1 cellular context compared by ENCODE assay signal in genomic region chr9:35812025-35812602, GRCh38.
TF ChIP-seq lines count a peak whose summit lies in the region.

SPAG8 (minus strand) TSS chr9:35812262; CDS start chr9:35812147, 115 bp downstream.

TF ChIP-seq in HepG2, 621 proteins besides CTCF, POLR2A, EP300 and RAD21 (continued from another document and continues in another):
- TF ChIP-seq, protein P1, sequence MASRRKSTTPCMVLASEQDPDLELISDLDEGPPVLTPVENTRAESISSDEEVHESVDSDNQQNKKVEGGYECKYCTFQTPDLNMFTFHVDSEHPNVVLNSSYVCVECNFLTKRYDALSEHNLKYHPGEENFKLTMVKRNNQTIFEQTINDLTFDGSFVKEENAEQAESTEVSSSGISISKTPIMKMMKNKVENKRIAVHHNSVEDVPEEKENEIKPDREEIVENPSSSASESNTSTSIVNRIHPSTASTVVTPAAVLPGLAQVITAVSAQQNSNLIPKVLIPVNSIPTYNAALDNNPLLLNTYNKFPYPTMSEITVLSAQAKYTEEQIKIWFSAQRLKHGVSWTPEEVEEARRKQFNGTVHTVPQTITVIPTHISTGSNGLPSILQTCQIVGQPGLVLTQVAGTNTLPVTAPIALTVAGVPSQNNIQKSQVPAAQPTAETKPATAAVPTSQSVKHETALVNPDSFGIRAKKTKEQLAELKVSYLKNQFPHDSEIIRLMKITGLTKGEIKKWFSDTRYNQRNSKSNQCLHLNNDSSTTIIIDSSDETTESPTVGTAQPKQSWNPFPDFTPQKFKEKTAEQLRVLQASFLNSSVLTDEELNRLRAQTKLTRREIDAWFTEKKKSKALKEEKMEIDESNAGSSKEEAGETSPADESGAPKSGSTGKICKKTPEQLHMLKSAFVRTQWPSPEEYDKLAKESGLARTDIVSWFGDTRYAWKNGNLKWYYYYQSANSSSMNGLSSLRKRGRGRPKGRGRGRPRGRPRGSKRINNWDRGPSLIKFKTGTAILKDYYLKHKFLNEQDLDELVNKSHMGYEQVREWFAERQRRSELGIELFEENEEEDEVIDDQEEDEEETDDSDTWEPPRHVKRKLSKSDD (CRISPR knock-in tag; IDR thresholded peaks at IDR 0.05; ENCODE audit: low read depth), result no peak
- TF ChIP-seq ARID2 (CRISPR knock-in tag; IDR thresholded peaks at IDR 0.05; ENCODE audit: borderline replicate concordance), result no peak
- no peak for TF ChIP-seq MAF1 (CRISPR knock-in tag; IDR thresholded peaks at IDR 0.05; ENCODE audit: borderline replicate concordance)
- no peak for TF ChIP-seq HMGA1 (CRISPR knock-in tag; conservative IDR thresholded peaks at IDR 0.05)
- TF ChIP-seq ZNF883 (CRISPR knock-in tag; IDR thresholded peaks at IDR 0.05; ENCODE audit: not compliant biosample characterization), result no peak
- 0 out of 2 replicates have a peak, but pooled peaks have one; percentile 29 for TF ChIP-seq ZNF251 (CRISPR knock-in tag; IDR thresholded peaks at IDR 0.05)
- TF ChIP-seq ZNF569 (CRISPR knock-in tag; IDR thresholded peaks at IDR 0.05; ENCODE audit: borderline replicate concordance), result no peak
- no peak for TF ChIP-seq ZNF879 (CRISPR knock-in tag; IDR thresholded peaks at IDR 0.05)
- no peak for TF ChIP-seq LCORL (IDR thresholded peaks at IDR 0.05)
- TF ChIP-seq LCORL (CRISPR knock-in tag; IDR thresholded peaks at IDR 0.05), result no peak; the same call in 1 of the 2 replicates
- no peak for TF ChIP-seq ZKSCAN1 (IDR thresholded peaks at IDR 0.05; ENCODE audit: low read length)
- peak; percentile 86 for TF ChIP-seq ZNF263 (CRISPR knock-in tag; IDR thresholded peaks at IDR 0.05)
- no peak for TF ChIP-seq SP140L (CRISPR knock-in tag; IDR thresholded peaks at IDR 0.05; ENCODE audit: borderline replicate concordance)
- TF ChIP-seq PAF1 (CRISPR knock-in tag; IDR thresholded peaks at IDR 0.05), result no peak
- TF ChIP-seq FOXA1 (IDR thresholded peaks at IDR 0.05), result no peak
- peak; percentile 81 for TF ChIP-seq FOXA1 (CRISPR knock-in tag; IDR thresholded peaks at IDR 0.05)
- TF ChIP-seq, protein P2, sequence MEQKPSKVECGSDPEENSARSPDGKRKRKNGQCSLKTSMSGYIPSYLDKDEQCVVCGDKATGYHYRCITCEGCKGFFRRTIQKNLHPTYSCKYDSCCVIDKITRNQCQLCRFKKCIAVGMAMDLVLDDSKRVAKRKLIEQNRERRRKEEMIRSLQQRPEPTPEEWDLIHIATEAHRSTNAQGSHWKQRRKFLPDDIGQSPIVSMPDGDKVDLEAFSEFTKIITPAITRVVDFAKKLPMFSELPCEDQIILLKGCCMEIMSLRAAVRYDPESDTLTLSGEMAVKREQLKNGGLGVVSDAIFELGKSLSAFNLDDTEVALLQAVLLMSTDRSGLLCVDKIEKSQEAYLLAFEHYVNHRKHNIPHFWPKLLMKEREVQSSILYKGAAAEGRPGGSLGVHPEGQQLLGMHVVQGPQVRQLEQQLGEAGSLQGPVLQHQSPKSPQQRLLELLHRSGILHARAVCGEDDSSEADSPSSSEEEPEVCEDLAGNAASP (CRISPR knock-in tag; IDR thresholded peaks at IDR 0.05; ENCODE audit: borderline replicate concordance), result peak; percentile 63
- peak; percentile 90 for TF ChIP-seq RFX1 (IDR thresholded peaks at IDR 0.05)
- no peak for TF ChIP-seq SRSF9 (IDR thresholded peaks at IDR 0.05; ENCODE audit: borderline replicate concordance, insufficient read depth, low read depth, low read length, poor library complexity, severe bottlenecking)
- TF ChIP-seq PAXIP1 (CRISPR knock-in tag; conservative IDR thresholded peaks at IDR 0.05), result no peak; the same call in 1 of the 2 replicates
- 0 out of 2 replicates have a peak, but pooled peaks have one; percentile 15 for TF ChIP-seq ZNF317 (CRISPR knock-in tag; IDR thresholded peaks at IDR 0.05)
- no peak for TF ChIP-seq DMTF1 (CRISPR knock-in tag; IDR thresholded peaks at IDR 0.05)
- no peak for TF ChIP-seq GLI4 (CRISPR knock-in tag; IDR thresholded peaks at IDR 0.05; ENCODE audit: borderline replicate concordance)
- no peak for TF ChIP-seq AKAP8 (CRISPR knock-in tag; IDR thresholded peaks at IDR 0.05)
- no peak for TF ChIP-seq XBP1 (CRISPR knock-in tag; IDR thresholded peaks at IDR 0.05)
- TF ChIP-seq ZNF788 (CRISPR knock-in tag; IDR thresholded peaks at IDR 0.05; ENCODE audit: borderline replicate concordance), result peak; percentile 63; the same call in 1 of the 2 replicates
- TF ChIP-seq ZKSCAN8 (CRISPR knock-in tag; IDR thresholded peaks at IDR 0.05; ENCODE audit: borderline replicate concordance), result 0 out of 2 replicates have a peak, but pooled peaks have one; percentile 18
- no peak for TF ChIP-seq BCL6 (CRISPR knock-in tag; IDR thresholded peaks at IDR 0.05)
- TF ChIP-seq TRIM22 (IDR thresholded peaks at IDR 0.05), result no peak
- TF ChIP-seq BCL3 (CRISPR knock-in tag; IDR thresholded peaks at IDR 0.05), result no peak
- TF ChIP-seq, protein P3, sequence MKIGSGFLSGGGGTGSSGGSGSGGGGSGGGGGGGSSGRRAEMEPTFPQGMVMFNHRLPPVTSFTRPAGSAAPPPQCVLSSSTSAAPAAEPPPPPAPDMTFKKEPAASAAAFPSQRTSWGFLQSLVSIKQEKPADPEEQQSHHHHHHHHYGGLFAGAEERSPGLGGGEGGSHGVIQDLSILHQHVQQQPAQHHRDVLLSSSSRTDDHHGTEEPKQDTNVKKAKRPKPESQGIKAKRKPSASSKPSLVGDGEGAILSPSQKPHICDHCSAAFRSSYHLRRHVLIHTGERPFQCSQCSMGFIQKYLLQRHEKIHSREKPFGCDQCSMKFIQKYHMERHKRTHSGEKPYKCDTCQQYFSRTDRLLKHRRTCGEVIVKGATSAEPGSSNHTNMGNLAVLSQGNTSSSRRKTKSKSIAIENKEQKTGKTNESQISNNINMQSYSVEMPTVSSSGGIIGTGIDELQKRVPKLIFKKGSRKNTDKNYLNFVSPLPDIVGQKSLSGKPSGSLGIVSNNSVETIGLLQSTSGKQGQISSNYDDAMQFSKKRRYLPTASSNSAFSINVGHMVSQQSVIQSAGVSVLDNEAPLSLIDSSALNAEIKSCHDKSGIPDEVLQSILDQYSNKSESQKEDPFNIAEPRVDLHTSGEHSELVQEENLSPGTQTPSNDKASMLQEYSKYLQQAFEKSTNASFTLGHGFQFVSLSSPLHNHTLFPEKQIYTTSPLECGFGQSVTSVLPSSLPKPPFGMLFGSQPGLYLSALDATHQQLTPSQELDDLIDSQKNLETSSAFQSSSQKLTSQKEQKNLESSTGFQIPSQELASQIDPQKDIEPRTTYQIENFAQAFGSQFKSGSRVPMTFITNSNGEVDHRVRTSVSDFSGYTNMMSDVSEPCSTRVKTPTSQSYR (CRISPR knock-in tag; IDR thresholded peaks at IDR 0.05; ENCODE audit: borderline replicate concordance), result no peak
- peak; percentile 52; the same call in 1 of the 2 replicates for TF ChIP-seq SPEN (CRISPR knock-in tag; IDR thresholded peaks at IDR 0.05; ENCODE audit: low read depth)
- TF ChIP-seq, protein P4, sequence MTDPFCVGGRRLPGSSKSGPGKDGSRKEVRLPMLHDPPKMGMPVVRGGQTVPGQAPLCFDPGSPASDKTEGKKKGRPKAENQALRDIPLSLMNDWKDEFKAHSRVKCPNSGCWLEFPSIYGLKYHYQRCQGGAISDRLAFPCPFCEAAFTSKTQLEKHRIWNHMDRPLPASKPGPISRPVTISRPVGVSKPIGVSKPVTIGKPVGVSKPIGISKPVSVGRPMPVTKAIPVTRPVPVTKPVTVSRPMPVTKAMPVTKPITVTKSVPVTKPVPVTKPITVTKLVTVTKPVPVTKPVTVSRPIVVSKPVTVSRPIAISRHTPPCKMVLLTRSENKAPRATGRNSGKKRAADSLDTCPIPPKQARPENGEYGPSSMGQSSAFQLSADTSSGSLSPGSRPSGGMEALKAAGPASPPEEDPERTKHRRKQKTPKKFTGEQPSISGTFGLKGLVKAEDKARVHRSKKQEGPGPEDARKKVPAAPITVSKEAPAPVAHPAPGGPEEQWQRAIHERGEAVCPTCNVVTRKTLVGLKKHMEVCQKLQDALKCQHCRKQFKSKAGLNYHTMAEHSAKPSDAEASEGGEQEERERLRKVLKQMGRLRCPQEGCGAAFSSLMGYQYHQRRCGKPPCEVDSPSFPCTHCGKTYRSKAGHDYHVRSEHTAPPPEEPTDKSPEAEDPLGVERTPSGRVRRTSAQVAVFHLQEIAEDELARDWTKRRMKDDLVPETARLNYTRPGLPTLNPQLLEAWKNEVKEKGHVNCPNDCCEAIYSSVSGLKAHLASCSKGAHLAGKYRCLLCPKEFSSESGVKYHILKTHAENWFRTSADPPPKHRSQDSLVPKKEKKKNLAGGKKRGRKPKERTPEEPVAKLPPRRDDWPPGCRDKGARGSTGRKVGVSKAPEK (CRISPR knock-in tag; IDR thresholded peaks at IDR 0.05; ENCODE audit: borderline replicate concordance), result no peak
- TF ChIP-seq PBX3 (CRISPR knock-in tag; IDR thresholded peaks at IDR 0.05; ENCODE audit: borderline replicate concordance), result no peak
- peak; percentile 42; the same call in 1 of the 2 replicates for TF ChIP-seq GMEB1 (CRISPR knock-in tag; IDR thresholded peaks at IDR 0.05; ENCODE audit: borderline replicate concordance)
- TF ChIP-seq ZFP1 (CRISPR knock-in tag; IDR thresholded peaks at IDR 0.05), result no peak
- TF ChIP-seq TAF15 (IDR thresholded peaks at IDR 0.05; ENCODE audit: low read depth, low read length, poor library complexity, severe bottlenecking), result no peak
- TF ChIP-seq ZNF367 (CRISPR knock-in tag; IDR thresholded peaks at IDR 0.05; ENCODE audit: borderline replicate concordance), result no peak
